1 cellular context compared by ENCODE assay signal in the genomic region with DNA sequence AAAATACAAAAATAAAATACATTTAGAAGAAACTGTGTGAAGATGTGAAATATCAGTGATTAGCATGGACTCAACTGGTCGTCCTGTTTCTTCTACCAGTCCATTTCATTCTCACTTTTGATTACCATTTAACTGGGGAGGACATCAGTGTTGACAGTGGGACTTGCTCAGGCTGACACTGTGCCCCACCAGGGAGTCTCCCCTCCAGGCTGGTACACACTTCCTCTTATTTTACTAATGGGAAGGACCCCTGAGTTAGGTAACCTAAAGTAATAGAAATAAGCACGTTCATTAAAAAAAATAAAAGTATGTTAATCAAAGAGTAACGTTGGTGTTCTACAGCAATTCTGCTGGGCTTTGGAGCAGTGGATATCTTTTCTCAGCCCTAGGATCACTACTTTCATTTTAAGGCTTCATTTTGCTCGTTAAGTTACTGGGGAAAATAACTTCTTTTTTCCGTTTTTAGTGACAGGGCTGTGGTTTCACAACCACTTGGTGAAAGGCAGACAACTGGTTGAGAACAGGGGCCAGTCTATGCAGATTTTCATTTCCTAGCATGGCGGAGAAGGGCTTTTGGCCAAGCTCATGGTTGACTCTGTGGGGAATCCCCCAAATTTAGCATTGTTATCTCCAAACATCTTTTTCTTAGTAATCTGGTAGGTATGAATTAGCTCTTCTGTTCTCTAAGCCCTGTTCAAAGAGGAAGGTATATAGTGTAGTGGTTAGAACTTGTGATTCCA.
TF ChIP-seq lines count a peak whose summit lies in the region.

No MANE protein-coding gene starts in this region.

TF ChIP-seq in GM23338, 12 proteins besides CTCF, POLR2A, EP300 and RAD21 (continued from another document):
- TF ChIP-seq CREB1 (CRISPR knock-in tag; IDR thresholded peaks at IDR 0.05; ENCODE audit: low read depth), result no peak
- TF ChIP-seq, protein P1, sequence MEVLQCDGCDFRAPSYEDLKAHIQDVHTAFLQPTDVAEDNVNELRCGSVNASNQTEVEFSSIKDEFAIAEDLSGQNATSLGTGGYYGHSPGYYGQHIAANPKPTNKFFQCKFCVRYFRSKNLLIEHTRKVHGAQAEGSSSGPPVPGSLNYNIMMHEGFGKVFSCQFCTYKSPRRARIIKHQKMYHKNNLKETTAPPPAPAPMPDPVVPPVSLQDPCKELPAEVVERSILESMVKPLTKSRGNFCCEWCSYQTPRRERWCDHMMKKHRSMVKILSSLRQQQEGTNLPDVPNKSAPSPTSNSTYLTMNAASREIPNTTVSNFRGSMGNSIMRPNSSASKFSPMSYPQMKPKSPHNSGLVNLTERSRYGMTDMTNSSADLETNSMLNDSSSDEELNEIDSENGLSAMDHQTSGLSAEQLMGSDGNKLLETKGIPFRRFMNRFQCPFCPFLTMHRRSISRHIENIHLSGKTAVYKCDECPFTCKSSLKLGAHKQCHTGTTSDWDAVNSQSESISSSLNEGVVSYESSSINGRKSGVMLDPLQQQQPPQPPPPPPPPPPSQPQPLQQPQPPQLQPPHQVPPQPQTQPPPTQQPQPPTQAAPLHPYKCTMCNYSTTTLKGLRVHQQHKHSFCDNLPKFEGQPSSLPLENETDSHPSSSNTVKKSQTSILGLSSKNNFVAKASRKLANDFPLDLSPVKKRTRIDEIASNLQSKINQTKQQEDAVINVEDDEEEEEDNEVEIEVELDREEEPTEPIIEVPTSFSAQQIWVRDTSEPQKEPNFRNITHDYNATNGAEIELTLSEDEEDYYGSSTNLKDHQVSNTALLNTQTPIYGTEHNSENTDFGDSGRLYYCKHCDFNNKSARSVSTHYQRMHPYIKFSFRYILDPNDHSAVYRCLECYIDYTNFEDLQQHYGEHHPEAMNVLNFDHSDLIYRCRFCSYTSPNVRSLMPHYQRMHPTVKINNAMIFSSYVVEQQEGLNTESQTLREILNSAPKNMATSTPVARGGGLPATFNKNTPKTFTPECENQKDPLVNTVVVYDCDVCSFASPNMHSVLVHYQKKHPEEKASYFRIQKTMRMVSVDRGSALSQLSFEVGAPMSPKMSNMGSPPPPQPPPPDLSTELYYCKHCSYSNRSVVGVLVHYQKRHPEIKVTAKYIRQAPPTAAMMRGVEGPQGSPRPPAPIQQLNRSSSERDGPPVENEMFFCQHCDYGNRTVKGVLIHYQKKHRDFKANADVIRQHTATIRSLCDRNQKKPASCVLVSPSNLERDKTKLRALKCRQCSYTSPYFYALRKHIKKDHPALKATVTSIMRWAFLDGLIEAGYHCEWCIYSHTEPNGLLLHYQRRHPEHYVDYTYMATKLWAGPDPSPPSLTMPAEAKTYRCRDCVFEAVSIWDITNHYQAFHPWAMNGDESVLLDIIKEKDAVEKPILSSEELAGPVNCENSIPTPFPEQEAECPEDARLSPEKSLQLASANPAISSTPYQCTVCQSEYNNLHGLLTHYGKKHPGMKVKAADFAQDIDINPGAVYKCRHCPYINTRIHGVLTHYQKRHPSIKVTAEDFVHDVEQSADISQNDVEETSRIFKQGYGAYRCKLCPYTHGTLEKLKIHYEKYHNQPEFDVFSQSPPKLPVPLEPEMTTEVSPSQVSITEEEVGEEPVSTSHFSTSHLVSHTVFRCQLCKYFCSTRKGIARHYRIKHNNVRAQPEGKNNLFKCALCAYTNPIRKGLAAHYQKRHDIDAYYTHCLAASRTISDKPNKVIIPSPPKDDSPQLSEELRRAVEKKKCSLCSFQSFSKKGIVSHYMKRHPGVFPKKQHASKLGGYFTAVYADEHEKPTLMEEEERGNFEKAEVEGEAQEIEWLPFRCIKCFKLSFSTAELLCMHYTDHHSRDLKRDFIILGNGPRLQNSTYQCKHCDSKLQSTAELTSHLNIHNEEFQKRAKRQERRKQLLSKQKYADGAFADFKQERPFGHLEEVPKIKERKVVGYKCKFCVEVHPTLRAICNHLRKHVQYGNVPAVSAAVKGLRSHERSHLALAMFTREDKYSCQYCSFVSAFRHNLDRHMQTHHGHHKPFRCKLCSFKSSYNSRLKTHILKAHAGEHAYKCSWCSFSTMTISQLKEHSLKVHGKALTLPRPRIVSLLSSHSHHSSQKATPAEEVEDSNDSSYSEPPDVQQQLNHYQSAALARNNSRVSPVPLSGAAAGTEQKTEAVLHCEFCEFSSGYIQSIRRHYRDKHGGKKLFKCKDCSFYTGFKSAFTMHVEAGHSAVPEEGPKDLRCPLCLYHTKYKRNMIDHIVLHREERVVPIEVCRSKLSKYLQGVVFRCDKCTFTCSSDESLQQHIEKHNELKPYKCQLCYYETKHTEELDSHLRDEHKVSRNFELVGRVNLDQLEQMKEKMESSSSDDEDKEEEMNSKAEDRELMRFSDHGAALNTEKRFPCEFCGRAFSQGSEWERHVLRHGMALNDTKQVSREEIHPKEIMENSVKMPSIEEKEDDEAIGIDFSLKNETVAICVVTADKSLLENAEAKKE (CRISPR knock-in tag; IDR thresholded peaks at IDR 0.05), result no peak
TF ChIP-seq in GM23338: peak in this region for 0.
